8 cellular contexts compared by ENCODE assay signal in genomic region chr19:2610637-2611482, GRCh38.
DNase-seq lines count a peak whose midpoint lies in the region; ATAC-seq and TF ChIP-seq lines count a peak whose summit lies in the region.

No MANE protein-coding gene starts in this region.

- H3K9ac ChIP-seq in NT2/D1 (ENCODE audit: insufficient read length, low read depth) = peak overlapping the region; percentile 73
- no peak overlapping the region for H3K9ac ChIP-seq in muscle layer of colon (ENCODE audit: low read length)

- H3K36me3 ChIP-seq in NT2/D1 (ENCODE audit: insufficient read depth, insufficient read length, low read length) = no peaks in the 10 kb centered on the region
- no peaks in the 10 kb centered on the region for H3K36me3 ChIP-seq in muscle layer of colon (ENCODE audit: insufficient read depth, low read length)

- H3K27me3 ChIP-seq in NT2/D1 (ENCODE audit: insufficient read depth, insufficient read length) = peaks cover 4% of the 10 kb centered on the region
- H3K27me3 ChIP-seq in muscle layer of colon (ENCODE audit: control insufficient read depth in 1 of 2, insufficient read depth in 2 of 2, low read length in 2 of 2) = no peaks in the 10 kb centered on the region

- peak; percentile 36 for ATAC-seq in HG03280 (IDR thresholded peaks at IDR 0.05; ENCODE audit: unreplicated experiment)

- peak overlapping the region; percentile 95 for H3K27ac ChIP-seq in muscle layer of colon (ENCODE audit: low read depth, low read length)

- H3K9me3 ChIP-seq in NT2/D1 (ENCODE audit: insufficient read depth, low read length) (peaks cover 9% of the 10 kb centered on the region; the same call in 1 of the 2 replicates), muscle layer of colon (ENCODE audit: low read length) (no peaks in the 10 kb centered on the region)

- H3K4me1 ChIP-seq in NT2/D1 (ENCODE audit: insufficient read depth, insufficient read length) (peaks cover 6% of the 10 kb centered on the region), muscle layer of colon (ENCODE audit: insufficient read depth, low read length) (peaks cover 4% of the 10 kb centered on the region)

- peak; percentile 91 for TF ChIP-seq CTCF in epithelial cell of proximal tubule (conservative IDR thresholded peaks at IDR 0.05; ENCODE audit: low read depth, low read length)

- H3K4me3 ChIP-seq in NT2/D1 (ENCODE audit: insufficient read length, low read depth) = peak overlapping the region; percentile 29
- H3K4me3 ChIP-seq in epithelial cell of proximal tubule (ENCODE audit: low read depth, low read length) = peak overlapping the region; percentile 52
- peak overlapping the region; percentile 35 to 42 for H3K4me3 ChIP-seq in muscle layer of colon (ENCODE audit: low read depth in 1 of 2, low read length in 2 of 2)

- DNase-seq in NCI-H2107 treated with DMSO at 0.1 percent for 48 hours (lab: John Stamatoyannopoulos, UW; ENCODE audit: unreplicated experiment) (peak; percentile 34), NCI-H2107 (lab: John Stamatoyannopoulos, UW) (no peak), NT2/D1 (ENCODE audit: low read depth, low spot score) (peak; percentile 85), activated T-cell treated with anti-CD3 and anti-CD28 coated beads for 4 hours (peak; percentile 89), epithelial cell of proximal tubule (ENCODE audit: low read depth) (no peak)
- peak; percentile 74 to 88 for DNase-seq in stimulated activated CD8-positive, alpha-beta memory T cell treated with anti-CD3 and anti-CD28 coated beads, Interleukin-4, amount 100 ng/mL, for 4 hours (ENCODE audit: low read depth in 2 of 2, low spot score in 1 of 2)

Comparison
In these comparisons a context has a peak if more than half of its experiments do, and no peak if none do; other contexts are left out.
1. DNase-seq: peak in NCI-H2107 treated with DMSO at 0.1 percent for 48 hours (single experiment), NT2/D1 (single experiment), activated T-cell treated with anti-CD3 and anti-CD28 coated beads for 4 hours (single experiment) and stimulated activated CD8-positive, alpha-beta memory T cell treated with anti-CD3 and anti-CD28 coated beads, Interleukin-4, amount 100 ng/mL, for 4 hours (2 of 2); none in NCI-H2107 (single experiment) and epithelial cell of proximal tubule (single experiment).
2. Peak in every context shown above with its lines, with median percentiles within 50 percentile points of each other: H3K4me3 ChIP-seq.